ENCODE assay signal across 8 cellular contexts in genomic region chr11:62839050-62840015, GRCh38. TPM values are rescaled to one million over a fixed set of nuclear protein-coding genes. Genes with fewer than 3 reads are reported as not detected.
A peak's percentile ranks its signal among the peaks of the same experiment; 100 is the strongest.
DNase-seq lines count a peak whose midpoint lies in the region; FAIRE-seq and TF ChIP-seq lines count a peak whose summit lies in the region.

Gene WDR74 (minus strand): TSS chr11:62839590. CDS start chr11:62839570, 20 bp downstream.

- 0 to 1% (median 0%) methylated on average over 49 to 66 of the region's 66 CpGs for WGBS in stomach, 5 donors

- H3F3A ChIP-seq in neural cell (ENCODE audit: insufficient read depth, low read length, poor library complexity, severe bottlenecking) = peaks cover 9% of the 10 kb centered on the region

- H2AFZ ChIP-seq in neural cell (ENCODE audit: low read depth, low read length) = peak within 1 kb of the TSS; percentile 34

- H3K27ac ChIP-seq in neural cell (ENCODE audit: low read length) (peak within 1 kb of the TSS; percentile 90), stomach (peak within 1 kb of the TSS; percentile 96 to 99 (median 99))

- H3K9me2 ChIP-seq in neural cell (ENCODE audit: insufficient read depth, low read length) = no peaks in the 10 kb centered on the region

- FAIRE-seq in H54 (lab: Jason Lieb, UNC) = no peak

- H3K36me3 ChIP-seq in MG63 = peaks cover 29% of the 10 kb centered on the region
- H3K36me3 ChIP-seq in neural cell (ENCODE audit: insufficient read depth, low read length) = no peaks in the 10 kb centered on the region
- peaks cover 11 to 30% (median 27%) of the 10 kb centered on the region in 4 donors for H3K36me3 ChIP-seq in stomach

- intact Hi-C loops in stomach (cut with DNase I; ENCODE audit: low total_unique reads) = loop anchor here (10.0 kb wide), 1 partner anchor 55 kb away; the partner anchor contains the start of gene TMEM179B

- TF ChIP-seq CTCF in neural cell (IDR thresholded peaks at IDR 0.05; ENCODE audit: poor library complexity, severe bottlenecking) (peak; percentile 20), stomach (IDR thresholded peaks at IDR 0.05) (no peak)

- peak; percentile 93 for DNase-seq in ELF-1 (ENCODE audit: low read depth, low spot score)
- peak; percentile 71 for DNase-seq in H54 (ENCODE audit: insufficient read length, low spot score)
- peak; percentile 90 for DNase-seq in MG63
- peak; percentile 89 for DNase-seq in activated T-helper 9 cell treated with anti-CD3 and anti-CD28 coated beads, Interleukin-2, amount 50 U/mL, for 16 hours (ENCODE audit: low read depth)
- peak; percentile 83 for DNase-seq in fibroblast of the conjunctiva (ENCODE audit: low read depth)
- peak; percentile 93 for DNase-seq in stomach

- TF ChIP-seq POLR2A in H54 (IDR thresholded peaks at IDR 0.05; ENCODE audit: low read depth, low read length) (peak; percentile 95), Raji (IDR thresholded peaks at IDR 0.05; ENCODE audit: insufficient read depth, low read depth, low read length) (peak; percentile 98), stomach (IDR thresholded peaks at IDR 0.05) (peak in 2 of 4 donors; percentile 66 to 82)

- H3K4me3 ChIP-seq in MG63 = peak within 1 kb of the TSS; percentile 93
- peak within 1 kb of the TSS; percentile 93 for H3K4me3 ChIP-seq in neural cell (ENCODE audit: low read length)
- peak within 1 kb of the TSS; percentile 78 to 100 (median 94) for H3K4me3 ChIP-seq in stomach

- peak; percentile 49 for TF ChIP-seq EP300 in neural cell (conservative IDR thresholded peaks at IDR 0.05; ENCODE audit: poor library complexity, severe bottlenecking)
- TF ChIP-seq EP300 in stomach (IDR thresholded peaks at IDR 0.05) = no peak

- H3K79me2 ChIP-seq in neural cell (replicated peaks; ENCODE audit: insufficient read depth, low read length) = peaks cover 12% of the 10 kb centered on the region

- TF ChIP-seq RAD21 in neural cell (conservative IDR thresholded peaks at IDR 0.05) = peak; percentile 25

- H3K9me3 ChIP-seq in MG63 (no peaks in the 10 kb centered on the region), neural cell (ENCODE audit: low read length) (no peaks in the 10 kb centered on the region), stomach (no peaks in the 10 kb centered on the region)

- peaks cover 18 to 48% (median 36%) of the 10 kb centered on the region in 4 donors for H3K4me1 ChIP-seq in stomach

- H3K27me3 ChIP-seq in MG63 = no peaks in the 10 kb centered on the region
- no peaks in the 10 kb centered on the region for H3K27me3 ChIP-seq in neural cell (ENCODE audit: insufficient read depth, low read depth, low read length)
- no peaks in the 10 kb centered on the region for H3K27me3 ChIP-seq in stomach

- no peaks in the 10 kb centered on the region for H4K20me1 ChIP-seq in neural cell (ENCODE audit: insufficient read depth)

- peak within 1 kb of the TSS; percentile 49 for H3K4me2 ChIP-seq in neural cell (ENCODE audit: low read length)

- peak within 1 kb of the TSS; percentile 73 for H3K9ac ChIP-seq in neural cell (ENCODE audit: low read length)

TF ChIP-seq in neural cell, 6 proteins besides CTCF, POLR2A, EP300 and RAD21:
- TF ChIP-seq TAF1 (IDR thresholded peaks at IDR 0.05; ENCODE audit: low read depth) (no peak), EZH2 (IDR thresholded peaks at IDR 0.05; ENCODE audit: borderline replicate concordance, insufficient read depth, low read length, poor library complexity, severe bottlenecking) (no peak), REST (IDR thresholded peaks at IDR 0.05; ENCODE audit: borderline replicate concordance) (peak; percentile 78), SMC3 (conservative IDR thresholded peaks at IDR 0.05; ENCODE audit: poor library complexity) (peak; percentile 11), POLR2AphosphoS5 (IDR thresholded peaks at IDR 0.05) (peak; percentile 81), MXI1 (conservative IDR thresholded peaks at IDR 0.05; ENCODE audit: poor library complexity, severe bottlenecking) (peak; percentile 100)

RNA-seq across cellular contexts. Expression of gene WDR74, which starts in this region (rescaled TPM):
- 135 and 139 TPM in 2 replicates for total RNA-seq in MG63 (2014; rRNA removed; shearing (Covaris generic); ENCODE audit: low replicate concordance)
- polyA plus RNA-seq in neural cell = 50.4 and 71.7 TPM in 2 replicates
- 24.5 and 28.2 TPM in 2 replicates for polyA minus RNA-seq in neural cell
- total RNA-seq in stomach = 10 to 100 TPM; 27.7 to 57.6 (median 41.2) TPM
- polyA plus RNA-seq in stomach = 10 to 100 TPM; 47.2 to 67.9 (median 48.8) TPM

Comparison
In these comparisons a context has a peak if more than half of its experiments do, and no peak if none do; other contexts are left out.
1. Peak in every context shown above with its lines: DNase-seq, H3K4me3 ChIP-seq and H3K27ac ChIP-seq.